Comparison of ENCODE assay signal across 15 cellular contexts in genomic region chr3:126912491-126913195, GRCh38.
DNase-seq lines count a peak whose midpoint lies in the region; ATAC-seq, FAIRE-seq and TF ChIP-seq lines count a peak whose summit lies in the region.
"Had no signal": no experiment of that assay in that cellular context is flagged by ENCODE, and none has a peak within 500 bp of the region (broad histone marks: within the 10 kb centered on the region; RNA-seq: fewer than 3 reads in every experiment).

No MANE protein-coding gene starts in this region.

- H3K27ac ChIP-seq in mammary epithelial cell (ENCODE audit: insufficient read depth, low read depth, low read length) (peak overlapping the region; percentile 78), thyroid gland (no peak overlapping the region), tibial nerve (no peak overlapping the region)

- H3K36me3 ChIP-seq in mammary epithelial cell (ENCODE audit: insufficient read depth, low read length): no peaks in the 10 kb centered on the region
- H3K36me3 ChIP-seq in thyroid gland: no peaks in the 10 kb centered on the region
- peaks cover 0 to 34% (median 0%) of the 10 kb centered on the region in 3 donors for H3K36me3 ChIP-seq in tibial nerve
- H3K36me3 ChIP-seq: Peyer's patch had no signal

- no peak overlapping the region for H2AFZ ChIP-seq in mammary epithelial cell (ENCODE audit: low read depth, low read length)

- H3K4me3 ChIP-seq in mammary epithelial cell (replicated peaks in 1 of 3; ENCODE audit: insufficient read depth in 1 of 3, low read depth in 2 of 3, low read length in 3 of 3) (no peak overlapping the region), thyroid gland (replicated peaks in 1 of 3) (no peak overlapping the region), tibial nerve (no peak overlapping the region)
- H3K4me3 ChIP-seq: mucosa of descending colon, Peyer's patch had no signal

- H3K4me1 ChIP-seq in mammary epithelial cell (ENCODE audit: insufficient read depth, low read length): peaks cover 48% of the 10 kb centered on the region
- peaks cover 0 to 15% of the 10 kb centered on the region in 2 donors for H3K4me1 ChIP-seq in thyroid gland
- H3K4me1 ChIP-seq in tibial nerve: peaks cover 0 to 12% (median 5%) of the 10 kb centered on the region in 4 donors

- no TSS peak for BruUV-seq in mammary epithelial cell (replicated peaks; lab: Mats Ljungman, UMichigan)

- no peak for TF ChIP-seq CTCF in natural killer cell (IDR thresholded peaks at IDR 0.05)
- no peak for TF ChIP-seq CTCF in mammary epithelial cell (conservative IDR thresholded peaks at IDR 0.05 in 1 of 2, IDR thresholded peaks at IDR 0.05 in 1 of 2; ENCODE audit: extremely low read depth in 1 of 2, insufficient read depth in 1 of 2, low read depth in 1 of 2, low read length in 2 of 2)
- TF ChIP-seq CTCF in thyroid gland (IDR thresholded peaks at IDR 0.05): no peak
- TF ChIP-seq CTCF in tibial nerve (IDR thresholded peaks at IDR 0.05): no peak

- H3K27me3 Mint-ChIP-seq in natural killer cell treated with Interleukin-12 subunit alpha and Interleukin-12 subunit beta and Interleukin-15 and Interleukin-18, amount 100 ng/mL, for 72 hours: peaks cover 30 to 31% of the 10 kb centered on the region in 2 donors
- H3K27me3 Mint-ChIP-seq in natural killer cell (ENCODE audit: low read depth in 2 of 2): peaks cover 44 to 51% of the 10 kb centered on the region in 2 donors
- H3K27me3 Mint-ChIP-seq in stimulated activated naive B cell treated with anti-CD40 and anti-IgM and Interleukin-4, amounts not matched to agents 10 μg/mL and 1 μg/mL and 100 μg/mL, for 72 hours: peaks cover 5 to 10% of the 10 kb centered on the region in 2 donors
- H3K27me3 Mint-ChIP-seq: type B pancreatic cell had no signal

- dilution Hi-C loops in mammary epithelial cell (cut with HindIII; ENCODE audit: low sequenced_read_pairs): loop anchor here (10.0 kb wide), 1 partner anchor 408 kb away; no protein-coding TSS in a partner anchor

- no peak overlapping the region for H3K9ac ChIP-seq in mammary epithelial cell (ENCODE audit: insufficient read depth, low read length)

- no peak for FAIRE-seq in frontal cortex (lab: Jason Lieb, UNC)
- FAIRE-seq: bronchial epithelial cell, islet of Langerhans had no signal

- H3K36me3 Mint-ChIP-seq in natural killer cell treated with Interleukin-12 subunit alpha and Interleukin-12 subunit beta and Interleukin-15 and Interleukin-18, amount 100 ng/mL, for 72 hours: peaks cover 9% of the 10 kb centered on the region
- peaks cover 6% of the 10 kb centered on the region for H3K36me3 Mint-ChIP-seq in natural killer cell
- peaks cover 23 to 40% of the 10 kb centered on the region in 2 donors for H3K36me3 Mint-ChIP-seq in stimulated activated naive B cell treated with anti-CD40 and anti-IgM and Interleukin-4, amounts not matched to agents 10 μg/mL and 1 μg/mL and 100 μg/mL, for 72 hours

- peaks cover 42 to 43% of the 10 kb centered on the region in 2 donors for H3K4me1 Mint-ChIP-seq in natural killer cell treated with Interleukin-12 subunit alpha and Interleukin-12 subunit beta and Interleukin-15 and Interleukin-18, amount 100 ng/mL, for 72 hours (ENCODE audit: low read depth in 2 of 2)
- peaks cover 48 to 49% of the 10 kb centered on the region in 2 donors for H3K4me1 Mint-ChIP-seq in natural killer cell
- peaks cover 34 to 48% of the 10 kb centered on the region in 2 donors for H3K4me1 Mint-ChIP-seq in stimulated activated naive B cell treated with anti-CD40 and anti-IgM and Interleukin-4, amounts not matched to agents 10 μg/mL and 1 μg/mL and 100 μg/mL, for 72 hours

- H3K27me3 ChIP-seq in mammary epithelial cell (ENCODE audit: insufficient read depth, low read length) (no peaks in the 10 kb centered on the region), thyroid gland (no peaks in the 10 kb centered on the region), tibial nerve (no peaks in the 10 kb centered on the region)
- H3K27me3 ChIP-seq: Peyer's patch had no signal

- H3K79me2 ChIP-seq in mammary epithelial cell (ENCODE audit: insufficient read depth, low read length): no peaks in the 10 kb centered on the region

- TF ChIP-seq POLR2A in thyroid gland (IDR thresholded peaks at IDR 0.05): no peak
- no peak for TF ChIP-seq POLR2A in tibial nerve (IDR thresholded peaks at IDR 0.05)

- H3K4me3 Mint-ChIP-seq in natural killer cell treated with Interleukin-12 subunit alpha and Interleukin-12 subunit beta and Interleukin-15 and Interleukin-18, amount 100 ng/mL, for 72 hours: peak overlapping the region; percentile 91
- H3K4me3 Mint-ChIP-seq in natural killer cell: no peak overlapping the region
- peak overlapping the region in 1 of 2 donors; percentile 81 for H3K4me3 Mint-ChIP-seq in stimulated activated naive B cell treated with anti-CD40 and anti-IgM and Interleukin-4, amounts not matched to agents 10 μg/mL and 1 μg/mL and 100 μg/mL, for 72 hours
- H3K4me3 Mint-ChIP-seq: type B pancreatic cell had no signal

- H3K27ac Mint-ChIP-seq in natural killer cell treated with Interleukin-12 subunit alpha and Interleukin-12 subunit beta and Interleukin-15 and Interleukin-18, amount 100 ng/mL, for 72 hours: peak overlapping the region; percentile 88 to 89
- peak overlapping the region in 1 of 2 donors; percentile 95 for H3K27ac Mint-ChIP-seq in natural killer cell
- peak overlapping the region; percentile 98 for H3K27ac Mint-ChIP-seq in stimulated activated naive B cell treated with anti-CD40 and anti-IgM and Interleukin-4, amounts not matched to agents 10 μg/mL and 1 μg/mL and 100 μg/mL, for 72 hours
- H3K27ac Mint-ChIP-seq: type B pancreatic cell had no signal

- no peaks in the 10 kb centered on the region for H4K20me1 ChIP-seq in mammary epithelial cell (ENCODE audit: insufficient read depth, low read length)

- 75% methylated on average over 4 of the region's 12 CpGs for WGBS in mammary epithelial cell (ENCODE audit: low coverage, missing lambda C conversion rate)
- WGBS in thyroid gland, 2 donors: 90 to 93% methylated on average over 12 of the region's 12 CpGs
- 91 to 93% methylated on average over 11 to 12 of the region's 12 CpGs for WGBS in tibial nerve, 2 donors

- H3K4me2 ChIP-seq in mammary epithelial cell (ENCODE audit: insufficient read depth, low read depth, low read length): no peak overlapping the region

- DNase-seq in natural killer cell treated with Interleukin-12 subunit alpha and Interleukin-12 subunit beta and Interleukin-15 and Interleukin-18, amount 100 ng/mL, for 72 hours (ENCODE audit: low spot score): no peak
- DNase-seq in natural killer cell (no peak), RPMI8226 (peak; percentile 81), mammary epithelial cell (no peak), thyroid gland (no peak), tibial nerve (ENCODE audit: low spot score in 2 of 2) (no peak), frontal cortex (ENCODE audit: low spot score in 2 of 2) (no peak)
- no peak for DNase-seq in stimulated activated naive B cell treated with anti-CD40 and anti-IgM and Interleukin-4, amounts not matched to agents 10 μg/mL and 1 μg/mL and 100 μg/mL, for 72 hours
- DNase-seq: activated gamma-delta T cell treated with Interleukin-2 at 50 U/mL for 16 hours, DMS79, mucosa of descending colon, Peyer's patch had no signal

- intact Hi-C loops in natural killer cell (cut with micrococcal nuclease) (no loop called here), mammary epithelial cell (cut with micrococcal nuclease) (no loop called here), thyroid gland (cut with DNase I) (no loop called here)

- ATAC-seq in natural killer cell treated with Interleukin-12 subunit alpha and Interleukin-12 subunit beta and Interleukin-15 and Interleukin-18, amount 100 ng/mL, for 72 hours: no peak
- no peak for ATAC-seq in natural killer cell
- no peak for ATAC-seq in stimulated activated naive B cell treated with anti-CD40 and anti-IgM and Interleukin-4, amounts not matched to agents 10 μg/mL and 1 μg/mL and 100 μg/mL, for 72 hours (replicated peaks)

- in situ Hi-C loops in mammary epithelial cell (cut with MboI; ENCODE audit: low sequenced_read_pairs in 2 of 2): no loop called here

- H3K9me3 Mint-ChIP-seq in natural killer cell treated with Interleukin-12 subunit alpha and Interleukin-12 subunit beta and Interleukin-15 and Interleukin-18, amount 100 ng/mL, for 72 hours: no peaks in the 10 kb centered on the region
- peaks cover 0 to 2% of the 10 kb centered on the region in 2 donors for H3K9me3 Mint-ChIP-seq in natural killer cell
- peaks cover 0 to 2% of the 10 kb centered on the region in 2 donors for H3K9me3 Mint-ChIP-seq in stimulated activated naive B cell treated with anti-CD40 and anti-IgM and Interleukin-4, amounts not matched to agents 10 μg/mL and 1 μg/mL and 100 μg/mL, for 72 hours
- H3K9me3 Mint-ChIP-seq: type B pancreatic cell had no signal

- TF ChIP-seq EP300 in tibial nerve (IDR thresholded peaks at IDR 0.05): no peak

- H3K9me3 ChIP-seq in mammary epithelial cell (replicated peaks; ENCODE audit: insufficient read depth, low read length) (no peaks in the 10 kb centered on the region), thyroid gland (no peaks in the 10 kb centered on the region), tibial nerve (no peaks in the 10 kb centered on the region)
- H3K9me3 ChIP-seq: mucosa of descending colon, Peyer's patch had no signal

- CTCF ChIA-PET in mammary epithelial cell (lab: Charles Lee; ENCODE audit: low non-redundant PET): no interaction called here
